In the genomic region with DNA sequence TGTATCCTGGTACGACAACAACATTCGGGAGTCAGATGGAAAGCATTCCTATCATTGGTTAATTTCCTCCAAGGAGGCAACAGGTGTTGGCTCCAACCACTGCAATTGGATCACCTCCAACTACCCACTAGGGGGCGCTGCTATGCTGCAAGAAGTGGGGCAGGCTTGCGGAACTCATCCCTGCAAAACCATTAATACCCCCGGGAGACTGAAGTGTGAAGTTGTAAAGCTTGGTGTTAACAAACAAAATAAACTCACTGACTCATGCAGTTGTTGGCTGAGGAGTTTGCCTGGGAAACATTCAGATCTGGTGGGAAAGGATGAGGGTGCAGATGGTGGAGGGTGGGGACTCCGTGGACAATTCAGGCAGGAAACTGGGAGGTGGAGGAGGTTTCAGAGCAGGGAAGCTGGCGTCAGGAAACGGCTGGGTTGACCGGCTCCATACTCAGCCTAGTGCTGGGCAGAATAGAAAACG, we compare ENCODE assay signal across 8 cellular contexts.
DNase-seq lines count a peak whose midpoint lies in the region; ATAC-seq and TF ChIP-seq lines count a peak whose summit lies in the region.

No MANE protein-coding gene starts in this region.

- no peak overlapping the region for H3K27ac Mint-ChIP-seq in H9

- H2BK5ac ChIP-seq in H9 (ENCODE audit: insufficient read length, low read length), result no peak overlapping the region

- H3K79me2 ChIP-seq in H9 (ENCODE audit: insufficient read depth, low read length), result no peaks in the 10 kb centered on the region

- no peaks in the 10 kb centered on the region for H3K9me3 ChIP-seq in H9 (ENCODE audit: control insufficient read depth, low read depth, low read length)
- H3K9me3 ChIP-seq in neutrophil, result no peaks in the 10 kb centered on the region
- H3K9me3 ChIP-seq in tibial nerve, result no peaks in the 10 kb centered on the region

- DNase-seq in C1 segment of cervical spinal cord (lab: John Stamatoyannopoulos, UW) (peak in 13 of 14 donors; percentile 7 to 80 (median 45)), H9 (peak; percentile 88), NCI-H82 treated with DMSO at 0.1 percent for 48 hours (lab: John Stamatoyannopoulos, UW; ENCODE audit: unreplicated experiment) (peak; percentile 35), fibroblast of villous mesenchyme (ENCODE audit: low read depth) (peak; percentile 71), tibial nerve (ENCODE audit: low spot score in 2 of 2) (peak; percentile 33 to 74)
- DNase-seq in activated T-cell treated with anti-CD3 and anti-CD28 coated beads, Interleukin-2, amount 50 U/mL, for 1 hour, result peak; percentile 19

- peaks cover 2% of the 10 kb centered on the region for H3K27me3 Mint-ChIP-seq in H9 (ENCODE audit: low read depth)

- no peak overlapping the region for H3K4me3 Mint-ChIP-seq in H9

- H3K36me3 Mint-ChIP-seq in H9 (ENCODE audit: insufficient read depth in 1 of 3, low read depth in 3 of 3), result no peaks in the 10 kb centered on the region

- no peak for TF ChIP-seq POLR2A in tibial nerve (IDR thresholded peaks at IDR 0.05)

- H3K36me3 ChIP-seq in neutrophil (no peaks in the 10 kb centered on the region), tibial nerve (no peaks in the 10 kb centered on the region)

- no peak overlapping the region for H4K91ac ChIP-seq in H9 (ENCODE audit: insufficient read length, low read depth, low read length)

- H2AFZ ChIP-seq in H9 (ENCODE audit: low read length), result no peak overlapping the region

- H2BK20ac ChIP-seq in H9 (ENCODE audit: low read depth, low read length, poor library complexity, severe bottlenecking), result no peak overlapping the region

- no peak overlapping the region for H3K56ac ChIP-seq in H9 (ENCODE audit: insufficient read length, low read depth, low read length)

- H3T11ph ChIP-seq in H9 (ENCODE audit: low read length), result no peak overlapping the region

- no CpG with 5 or more reads among the region's 10 CpGs for WGBS in H9 (ENCODE audit: extremely low coverage, insufficient read length, low lambda C conversion rate)
- WGBS in tibial nerve, 2 donors, result 2 to 3% methylated on average over 10 of the region's 10 CpGs

- no peak overlapping the region for H2BK120ac ChIP-seq in H9 (ENCODE audit: low read depth, low read length, poor library complexity, severe bottlenecking)

- peak overlapping the region; percentile 35 for H3K4me2 ChIP-seq in H9 (ENCODE audit: insufficient read depth, insufficient read length, low read length)

- H4K5ac ChIP-seq in H9 (ENCODE audit: insufficient read length, low read depth, low read length), result no peak overlapping the region

- H3K27ac ChIP-seq in H9 (ENCODE audit: insufficient read length, low read depth, low read length) (no peak overlapping the region), neutrophil (no peak overlapping the region), tibial nerve (no peak overlapping the region)

- no peaks in the 10 kb centered on the region for H3K23me2 ChIP-seq in H9 (ENCODE audit: insufficient read length, low read depth, low read length, poor library complexity, severe bottlenecking)

- H4K20me1 ChIP-seq in H9 (ENCODE audit: control insufficient read depth, insufficient read depth, insufficient read length), result no peaks in the 10 kb centered on the region

- no peak overlapping the region for H3K4ac ChIP-seq in H9 (ENCODE audit: low read depth, low read length)

- peaks cover 5 to 6% of the 10 kb centered on the region in 2 experiments; a peak in 2 of 4 replicates for H3K4me1 Mint-ChIP-seq in H9

- no peak overlapping the region for H4K8ac ChIP-seq in H9 (replicated peaks; ENCODE audit: insufficient read length, low read depth, low read length)

- no peak overlapping the region for H3K14ac ChIP-seq in H9 (ENCODE audit: insufficient read depth, low read length)

- H3K18ac ChIP-seq in H9 (ENCODE audit: insufficient read length, low read depth, low read length), result no peak overlapping the region

- ATAC-seq in GM21723 (IDR thresholded peaks at IDR 0.05; ENCODE audit: unreplicated experiment), result no peak

- no peak overlapping the region for H2BK15ac ChIP-seq in H9 (ENCODE audit: low read depth, low read length)

- peak in 1 of 2 donors; percentile 27 for TF ChIP-seq EP300 in tibial nerve (IDR thresholded peaks at IDR 0.05)

- TF ChIP-seq CTCF in H9 (conservative IDR thresholded peaks at IDR 0.05) (peak; percentile 99), fibroblast of villous mesenchyme (IDR thresholded peaks at IDR 0.05; ENCODE audit: insufficient read depth, low read depth, low read length) (peak; percentile 79), neutrophil (IDR thresholded peaks at IDR 0.05) (peak; percentile 55), tibial nerve (IDR thresholded peaks at IDR 0.05) (peak; percentile 60 to 70 (median 62))

- no peaks in the 10 kb centered on the region for H3K79me1 ChIP-seq in H9 (ENCODE audit: insufficient read depth, low read depth, low read length, poor library complexity, severe bottlenecking)

- H3K4me3 ChIP-seq in fibroblast of villous mesenchyme (ENCODE audit: low read depth, low read length) (no peak overlapping the region), neutrophil (ENCODE audit: low read depth in 1 of 2, low read length in 1 of 2) (no peak overlapping the region), tibial nerve (no peak overlapping the region)

- no peak overlapping the region for H2BK12ac ChIP-seq in H9 (ENCODE audit: insufficient read length, low read depth, low read length)

- no peaks in the 10 kb centered on the region for H3K27me3 ChIP-seq in H9 (ENCODE audit: insufficient read depth, low read length)
- H3K27me3 ChIP-seq in neutrophil, result peaks cover 54% of the 10 kb centered on the region
- H3K27me3 ChIP-seq in tibial nerve, result peaks cover 0 to 6% of the 10 kb centered on the region in 2 donors

- H3K9me3 Mint-ChIP-seq in H9, result no peaks in the 10 kb centered on the region

- no peak overlapping the region for H2AK5ac ChIP-seq in H9 (ENCODE audit: insufficient read length, low read length)

- H3K9ac ChIP-seq in H9 (ENCODE audit: extremely low read depth, insufficient read length, low read length), result no peak overlapping the region

- no peak overlapping the region for H3K23ac ChIP-seq in H9 (ENCODE audit: insufficient read length, low read depth, low read length)

- H3K4me1 ChIP-seq in H9 (ENCODE audit: insufficient read depth, low read length) (peaks cover 4% of the 10 kb centered on the region), neutrophil (ENCODE audit: control insufficient read depth in 1 of 2, insufficient read depth in 1 of 2, low read depth in 1 of 2, low read length in 1 of 2) (no peaks in the 10 kb centered on the region), tibial nerve (peaks cover 0 to 9% (median 0%) of the 10 kb centered on the region in 4 donors)

Comparison
In these comparisons a context has a peak if more than half of its experiments do, and no peak if none do; other contexts are left out.
1. DNase-seq: peak in every context shown above with its lines; median percentile 88 in H9; 71 in fibroblast of villous mesenchyme; 54 in tibial nerve; 45 in C1 segment of cervical spinal cord; 35 in NCI-H82 treated with DMSO at 0.1 percent for 48 hours; 19 in activated T-cell treated with anti-CD3 and anti-CD28 coated beads, Interleukin-2, amount 50 U/mL, for 1 hour.